ENCODE assay signal across 19 cellular contexts in genomic region chr4:169484485-169484884, GRCh38.
DNase-seq lines count a peak whose midpoint lies in the region; ATAC-seq, FAIRE-seq and TF ChIP-seq lines count a peak whose summit lies in the region.
"Had no signal": no experiment of that assay in that cellular context is flagged by ENCODE, and none has a peak within 500 bp of the region (broad histone marks: within the 10 kb centered on the region; RNA-seq: fewer than 3 reads in every experiment).

No MANE protein-coding gene starts in this region.

- TF ChIP-seq EP300 in suprapubic skin (IDR thresholded peaks at IDR 0.05), result no peak

- DNase-seq in HAP-1 (ENCODE audit: low spot score in 2 of 2), result peak; percentile 12 to 41
- DNase-seq in astrocyte (ENCODE audit: low read depth), result no peak
- DNase-seq in inferior parietal cortex (ENCODE audit: extremely low spot score), result peak; percentile 15
- no peak for DNase-seq in activated T-cell treated with anti-CD3 and anti-CD28 coated beads, Interleukin-2, amount 50 U/mL, for 72 hours
- no peak for DNase-seq in suprapubic skin (ENCODE audit: low spot score in 2 of 2)
- DNase-seq in activated CD4-positive, alpha-beta T cell treated with anti-CD3 and anti-CD28 coated beads, Interleukin-2, amount 50 U/mL, for 1 hour, result no peak
- DNase-seq: activated CD4-positive, alpha-beta T cell treated with anti-CD3 and anti-CD28 coated beads, Interleukin-2, amount 50 U/mL, for 4 hours; activated naive CD8-positive, alpha-beta T cell treated with anti-CD3 and anti-CD28 coated beads, Interleukin-2, amount 50 U/mL, for 24 hours; activated T-cell treated with anti-CD3 and anti-CD28 coated beads, Interleukin-2, amount 50 U/mL, for 4 hours; KBM-7; NCI-H187 treated with DMSO at 0.1 percent for 48 hours; NCI-H524 treated with DMSO at 0.1 percent for 48 hours; stimulated activated naive CD4-positive, alpha-beta T cell had no signal

- H3K4me1 ChIP-seq in ACC112 (ENCODE audit: control insufficient read depth, insufficient read depth, low read length, unreplicated experiment) (peaks cover 14% of the 10 kb centered on the region), HAP-1 (0 out of 2 replicates have a peak, but pooled peaks cover 8% of the 10 kb centered on the region), astrocyte (ENCODE audit: insufficient read depth, low read length) (peaks cover 2% of the 10 kb centered on the region), suprapubic skin (no peaks in the 10 kb centered on the region)
- H3K4me1 ChIP-seq: esophagus muscularis mucosa had no signal

- H3K27ac ChIP-seq in ACC112 (ENCODE audit: low read depth, low read length), result peak overlapping the region; percentile 30
- H3K27ac ChIP-seq in astrocyte (ENCODE audit: low read depth, low read length), result no peak overlapping the region
- no peak overlapping the region for H3K27ac ChIP-seq in suprapubic skin
- H3K27ac ChIP-seq: esophagus muscularis mucosa, neutrophil, vagina had no signal

- TF ChIP-seq CTCF in astrocyte (IDR thresholded peaks at IDR 0.05; ENCODE audit: insufficient read depth, low read depth, low read length) (peak; percentile 16), suprapubic skin (IDR thresholded peaks at IDR 0.05) (no peak)

- no peak overlapping the region for H3K4me2 ChIP-seq in astrocyte (ENCODE audit: low read length)

- 67% methylated on average over 3 of the region's 3 CpGs for WGBS in suprapubic skin

- no peak overlapping the region for H3K9ac ChIP-seq in astrocyte (ENCODE audit: low read length)

- H3K36me3 Mint-ChIP-seq in astrocyte (ENCODE audit: low read depth, unreplicated experiment), result peaks cover 19% of the 10 kb centered on the region
- no peaks in the 10 kb centered on the region for H3K36me3 Mint-ChIP-seq in activated T-cell treated with anti-CD3 and anti-CD28 coated beads, Interleukin-2, amount 50 U/mL, for 72 hours (ENCODE audit: insufficient read depth in 2 of 2)

- no peaks in the 10 kb centered on the region for H3K4me1 Mint-ChIP-seq in astrocyte (ENCODE audit: low read depth, unreplicated experiment)
- H3K4me1 Mint-ChIP-seq in activated T-cell treated with anti-CD3 and anti-CD28 coated beads, Interleukin-2, amount 50 U/mL, for 72 hours (ENCODE audit: low read depth), result no peaks in the 10 kb centered on the region
- H3K4me1 Mint-ChIP-seq: activated naive CD8-positive, alpha-beta T cell treated with anti-CD3 and anti-CD28 coated beads, Interleukin-2, amount 50 U/mL, for 24 hours had no signal

- FAIRE-seq in astrocyte (lab: Jason Lieb, UNC), result no peak

- no peak overlapping the region for H3K27ac Mint-ChIP-seq in astrocyte (ENCODE audit: unreplicated experiment)
- H3K27ac Mint-ChIP-seq in activated T-cell treated with anti-CD3 and anti-CD28 coated beads, Interleukin-2, amount 50 U/mL, for 72 hours, result no peak overlapping the region
- H3K27ac Mint-ChIP-seq: activated naive CD8-positive, alpha-beta T cell treated with anti-CD3 and anti-CD28 coated beads, Interleukin-2, amount 50 U/mL, for 24 hours had no signal

- no peak for ATAC-seq in GM21367 (IDR thresholded peaks at IDR 0.05; ENCODE audit: unreplicated experiment)
- no peak for ATAC-seq in activated T-cell treated with anti-CD3 and anti-CD28 coated beads, Interleukin-2, amount 50 U/mL, for 72 hours (replicated peaks in 1 of 2)
- ATAC-seq: activated naive CD8-positive, alpha-beta T cell treated with anti-CD3 and anti-CD28 coated beads, Interleukin-2, amount 50 U/mL, for 24 hours; activated T-cell treated with anti-CD3 and anti-CD28 coated beads, Interleukin-2, amount 50 U/mL, for 4 hours had no signal

- 0 out of 2 replicates have a peak, but pooled peaks cover 6% of the 10 kb centered on the region for H3K36me3 ChIP-seq in ACC112 (ENCODE audit: insufficient read depth, low read length)
- no peaks in the 10 kb centered on the region for H3K36me3 ChIP-seq in HAP-1 (replicated peaks)
- no peaks in the 10 kb centered on the region for H3K36me3 ChIP-seq in astrocyte (ENCODE audit: insufficient read depth, low read length)
- H3K36me3 ChIP-seq in suprapubic skin, result no peaks in the 10 kb centered on the region
- H3K36me3 ChIP-seq: esophagus muscularis mucosa, neutrophil, vagina had no signal

- no peaks in the 10 kb centered on the region for H3K79me2 ChIP-seq in ACC112 (ENCODE audit: control insufficient read depth, insufficient read depth, low read length, unreplicated experiment)
- no peaks in the 10 kb centered on the region for H3K79me2 ChIP-seq in astrocyte (ENCODE audit: insufficient read depth, low read length)

- H2AFZ ChIP-seq in ACC112 (ENCODE audit: low read length, unreplicated experiment) (peak overlapping the region; percentile 62), astrocyte (ENCODE audit: low read depth, low read length) (no peak overlapping the region)

- H3K9me3 Mint-ChIP-seq in astrocyte (ENCODE audit: unreplicated experiment), result no peaks in the 10 kb centered on the region
- peaks cover 0 to 2% of the 10 kb centered on the region in 2 donors for H3K9me3 Mint-ChIP-seq in activated T-cell treated with anti-CD3 and anti-CD28 coated beads, Interleukin-2, amount 50 U/mL, for 72 hours
- H3K9me3 Mint-ChIP-seq: activated naive CD8-positive, alpha-beta T cell treated with anti-CD3 and anti-CD28 coated beads, Interleukin-2, amount 50 U/mL, for 24 hours; activated T-cell treated with anti-CD3 and anti-CD28 coated beads, Interleukin-2, amount 50 U/mL, for 4 hours had no signal

- no peak for TF ChIP-seq POLR2A in suprapubic skin (IDR thresholded peaks at IDR 0.05)

- in situ Hi-C loops in HAP-1 (cut with MboI; ENCODE audit: low sequenced_read_pairs), result loop anchor here (10.0 kb wide), 2 partner anchors 470 to 560 kb away; partner anchors contain the start of gene CBR4

- H3K9me3 ChIP-seq in HAP-1 (no peaks in the 10 kb centered on the region), astrocyte (ENCODE audit: insufficient read depth, low read depth, low read length) (no peaks in the 10 kb centered on the region), suprapubic skin (no peaks in the 10 kb centered on the region)
- H3K9me3 ChIP-seq: neutrophil, vagina had no signal

- no peaks in the 10 kb centered on the region for H3K27me3 ChIP-seq in ACC112 (ENCODE audit: insufficient read depth, low read length)
- H3K27me3 ChIP-seq in HAP-1 (ENCODE audit: low read depth), result no peaks in the 10 kb centered on the region
- H3K27me3 ChIP-seq in astrocyte (ENCODE audit: insufficient read depth, low read length), result no peaks in the 10 kb centered on the region
- no peaks in the 10 kb centered on the region for H3K27me3 ChIP-seq in suprapubic skin
- H3K27me3 ChIP-seq: esophagus muscularis mucosa, neutrophil, vagina had no signal

- H3K4me3 Mint-ChIP-seq in astrocyte (ENCODE audit: unreplicated experiment), result no peak overlapping the region
- H3K4me3 Mint-ChIP-seq in activated T-cell treated with anti-CD3 and anti-CD28 coated beads, Interleukin-2, amount 50 U/mL, for 72 hours, result no peak overlapping the region
- H3K4me3 Mint-ChIP-seq: activated naive CD8-positive, alpha-beta T cell treated with anti-CD3 and anti-CD28 coated beads, Interleukin-2, amount 50 U/mL, for 24 hours; activated T-cell treated with anti-CD3 and anti-CD28 coated beads, Interleukin-2, amount 50 U/mL, for 4 hours had no signal

- H3K27me3 Mint-ChIP-seq in astrocyte (ENCODE audit: low read depth, unreplicated experiment), result no peaks in the 10 kb centered on the region
- no peaks in the 10 kb centered on the region for H3K27me3 Mint-ChIP-seq in activated T-cell treated with anti-CD3 and anti-CD28 coated beads, Interleukin-2, amount 50 U/mL, for 72 hours (ENCODE audit: low read depth)
- H3K27me3 Mint-ChIP-seq: activated naive CD8-positive, alpha-beta T cell treated with anti-CD3 and anti-CD28 coated beads, Interleukin-2, amount 50 U/mL, for 24 hours had no signal

- no peaks in the 10 kb centered on the region for H4K20me1 ChIP-seq in astrocyte (ENCODE audit: insufficient read depth, low read length)

- H3K4me3 ChIP-seq in ACC112 (ENCODE audit: low read depth, low read length), result no peak overlapping the region
- H3K4me3 ChIP-seq in HAP-1, result no peak overlapping the region
- H3K4me3 ChIP-seq in astrocyte (ENCODE audit: insufficient read depth, low read depth, low read length), result no peak overlapping the region
- no peak overlapping the region for H3K4me3 ChIP-seq in suprapubic skin
- H3K4me3 ChIP-seq: esophagus muscularis mucosa, lung, vagina had no signal

Comparison
In these comparisons a context has a peak if more than half of its experiments do, and no peak if none do; other contexts are left out.
1. DNase-seq: peak in HAP-1 (2 of 2) and inferior parietal cortex (single experiment); none in astrocyte (single experiment), activated T-cell treated with anti-CD3 and anti-CD28 coated beads, Interleukin-2, amount 50 U/mL, for 72 hours (0 of 2), suprapubic skin (0 of 2) and activated CD4-positive, alpha-beta T cell treated with anti-CD3 and anti-CD28 coated beads, Interleukin-2, amount 50 U/mL, for 1 hour (single experiment).